In the genomic region with DNA sequence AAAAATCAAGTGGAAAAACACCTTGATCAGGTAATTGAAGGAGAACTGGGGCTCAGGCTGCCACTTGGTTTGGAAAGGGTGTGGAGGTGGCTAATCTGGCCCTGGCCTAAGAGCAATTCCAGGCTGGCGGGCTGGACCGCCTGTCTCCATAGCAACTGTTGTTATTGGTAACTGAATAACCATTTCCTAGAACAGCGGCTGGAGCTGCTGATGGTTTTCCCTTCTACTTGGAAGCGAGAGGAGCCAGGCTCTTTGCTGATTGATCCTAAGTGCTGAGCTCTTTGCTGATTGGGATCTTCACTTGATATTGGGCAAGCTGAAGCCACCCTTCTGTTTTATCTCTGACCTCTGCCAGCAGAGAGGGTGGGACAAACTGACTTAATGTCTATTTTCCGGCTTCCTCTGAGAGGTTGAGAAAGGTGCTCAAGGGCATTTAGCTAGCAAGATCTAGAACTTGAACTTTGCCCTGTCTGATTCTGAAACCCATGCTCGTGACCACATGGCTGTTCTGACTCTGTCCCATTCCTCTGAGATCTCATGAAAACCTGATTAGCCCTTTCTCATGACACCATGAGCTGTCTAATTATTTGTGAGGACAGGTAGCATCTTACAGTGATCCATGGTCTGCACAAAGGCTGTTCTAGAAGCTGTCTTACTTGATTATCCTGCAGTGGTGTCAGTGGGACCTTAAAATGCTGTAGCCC, we compare ENCODE assay signal across 8 cellular contexts.
A peak's percentile ranks its signal among the peaks of the same experiment; 100 is the strongest.
DNase-seq lines count a peak whose midpoint lies in the region; ATAC-seq lines count a peak whose summit lies in the region.

No MANE protein-coding gene starts in this region.

- peak; percentile 83 for DNase-seq in G401 (ENCODE audit: low spot score)
- DNase-seq in amniotic epithelial cell (ENCODE audit: low read depth): peak; percentile 55
- DNase-seq in lung microvascular endothelial cell (ENCODE audit: low read depth in 2 of 2): peak; percentile 37 to 57
- no peak for DNase-seq in DMS79 treated with DMSO at 0.1 percent for 48 hours (lab: John Stamatoyannopoulos, UW)
- no peak for DNase-seq in SIG-M5 (lab: John Stamatoyannopoulos, UW)
- DNase-seq in NK-92 (lab: John Stamatoyannopoulos, UW; ENCODE audit: unreplicated experiment): no peak

- in situ Hi-C loops in G401 (cut with HindIII; ENCODE audit: low sequenced_read_pairs): no loop called here

- ATAC-seq in HG03039 (IDR thresholded peaks at IDR 0.05; ENCODE audit: unreplicated experiment) (peak; percentile 62), HG03342 (IDR thresholded peaks at IDR 0.05; ENCODE audit: unreplicated experiment) (no peak)

Comparison
In these comparisons a context has a peak if more than half of its experiments do, and no peak if none do; other contexts are left out.
1. DNase-seq: peak in G401 (single experiment), amniotic epithelial cell (single experiment) and lung microvascular endothelial cell (2 of 2); none in DMS79 treated with DMSO at 0.1 percent for 48 hours (single experiment), SIG-M5 (single experiment) and NK-92 (single experiment).